Comparison of ENCODE assay signal across 24 cellular contexts in genomic region chr6:90190181-90190580, GRCh38.
DNase-seq lines count a peak whose midpoint lies in the region; ATAC-seq and TF ChIP-seq lines count a peak whose summit lies in the region.
"Had no signal": no experiment of that assay in that cellular context is flagged by ENCODE, and none has a peak within 500 bp of the region (broad histone marks: within the 10 kb centered on the region; RNA-seq: fewer than 3 reads in every experiment).

No MANE protein-coding gene starts in this region.

- H3K4me3 ChIP-seq in DOHH2 (ENCODE audit: low read length) = no peak overlapping the region; the same call in 1 of the 2 replicates
- H3K4me3 ChIP-seq: HAP-1, K562, left lung, MG63, psoas muscle, skin epidermis, thyroid gland had no signal

- H3K9me2 ChIP-seq in DOHH2 (replicated peaks; ENCODE audit: control insufficient read depth, low read length) = no peaks in the 10 kb centered on the region
- H3K9me2 ChIP-seq: SK-N-SH had no signal

- no peak for TF ChIP-seq CTCF in CD4-positive, alpha-beta T cell (IDR thresholded peaks at IDR 0.05)
- TF ChIP-seq CTCF in DOHH2 (IDR thresholded peaks at IDR 0.05; ENCODE audit: low read depth, low read length, poor library complexity, severe bottlenecking) = no peak

- H3F3A ChIP-seq in DOHH2 (ENCODE audit: control insufficient read depth, insufficient read depth) = peaks cover 51% of the 10 kb centered on the region

- no peak for ATAC-seq in CD4-positive, alpha-beta T cell (ENCODE audit: poor library complexity)
- ATAC-seq in activated CD8-positive, alpha-beta T cell treated with anti-CD3 and anti-CD28 coated beads, Interleukin-2, amount 10 ng/mL, durations not matched to agents 7 days and 5 days = no peak
- ATAC-seq in naive B cell (ENCODE audit: low read depth in 2 of 2) (no peak), GM18868 (IDR thresholded peaks at IDR 0.05; ENCODE audit: unreplicated experiment) (no peak), HG03342 (IDR thresholded peaks at IDR 0.05; ENCODE audit: unreplicated experiment) (no peak)
- ATAC-seq: K562, left lung, psoas muscle had no signal

- POLR2A ChIA-PET in CD4-positive, alpha-beta T cell (lab: Charles Lee) = interaction anchor here (0.6 to 1.6 kb wide), 7 partner anchors 12 to 106 kb away, joined by 3 to 5 read pairs (median 4); no protein-coding TSS in a partner anchor
- POLR2A ChIA-PET in activated CD8-positive, alpha-beta T cell treated with anti-CD3 and anti-CD28 coated beads, Interleukin-2, amount 10 ng/mL, durations not matched to agents 7 days and 5 days (lab: Charles Lee) = interaction anchor here (1.0 to 1.4 kb wide), 2 partner anchors 12 to 14 kb away, joined by 4 to 5 read pairs; no protein-coding TSS in a partner anchor

- H3K36me3 ChIP-seq in DOHH2 (ENCODE audit: control insufficient read depth, low read length) = peaks cover 91% of the 10 kb centered on the region
- H3K36me3 ChIP-seq: HAP-1, left lung, MG63, thyroid gland had no signal

- H3K9me3 ChIP-seq in CD4-positive, alpha-beta T cell (ENCODE audit: control insufficient read depth, low read length) = no peaks in the 10 kb centered on the region
- no peaks in the 10 kb centered on the region for H3K9me3 ChIP-seq in DOHH2 (ENCODE audit: control insufficient read depth, insufficient read depth, low read length)
- H3K9me3 ChIP-seq: HAP-1, left lung, MG63, psoas muscle, SK-N-SH, thyroid gland had no signal

- H3K79me2 ChIP-seq in DOHH2 (ENCODE audit: control insufficient read depth, low read length) = peaks cover 100% of the 10 kb centered on the region

- intact Hi-C loops in CD4-positive, alpha-beta T cell (cut with DNase I, micrococcal nuclease) = loop anchor here in 1 of 2 experiments (5.0 kb wide), 2 partner anchors 33 to 42 kb away; no protein-coding TSS in a partner anchor

- no peak for DNase-seq in CD4-positive, alpha-beta T cell
- no peak for DNase-seq in activated CD8-positive, alpha-beta T cell treated with anti-CD3 and anti-CD28 coated beads, Interleukin-2, amount 10 ng/mL, durations not matched to agents 7 days and 5 days
- DNase-seq in naive B cell (no peak), UCSD-AML1 (lab: John Stamatoyannopoulos, UW; ENCODE audit: unreplicated experiment) (no peak)
- DNase-seq: activated CD8-positive, alpha-beta memory T cell treated with anti-CD3 and anti-CD28 coated beads, Interleukin-2, amount 50 U/mL, for 48 hours; activated naive CD4-positive, alpha-beta T cell; effector memory CD4-positive, alpha-beta T cell; foreskin melanocyte; left lung; MG63; NCI-H146; NCI-H2171; NCI-H524; psoas muscle; SK-N-SH; thyroid gland had no signal

- peaks cover 18% of the 10 kb centered on the region for H3K36me3 Mint-ChIP-seq in CD4-positive, alpha-beta T cell (ENCODE audit: low read depth)
- H3K36me3 Mint-ChIP-seq in activated CD8-positive, alpha-beta T cell treated with anti-CD3 and anti-CD28 coated beads, Interleukin-2, amount 10 ng/mL, durations not matched to agents 7 days and 5 days (ENCODE audit: low read depth) = peaks cover 26% of the 10 kb centered on the region
- peaks cover 16 to 17% of the 10 kb centered on the region in 2 donors for H3K36me3 Mint-ChIP-seq in naive B cell

- peak overlapping the region; percentile 41 for H3K4me2 ChIP-seq in DOHH2 (ENCODE audit: low read length)
- H3K4me2 ChIP-seq: SK-N-SH had no signal

- H3K27ac ChIP-seq in CD4-positive, alpha-beta T cell (ENCODE audit: low read depth, low read length) = peak overlapping the region; percentile 25
- no peak overlapping the region for H3K27ac ChIP-seq in DOHH2 (ENCODE audit: low read depth, low read length)
- H3K27ac ChIP-seq: left lung, psoas muscle, RWPE1, thyroid gland had no signal

- peaks cover 93% of the 10 kb centered on the region for H3K4me1 Mint-ChIP-seq in CD4-positive, alpha-beta T cell (ENCODE audit: low read depth)
- peaks cover 84% of the 10 kb centered on the region for H3K4me1 Mint-ChIP-seq in activated CD8-positive, alpha-beta T cell treated with anti-CD3 and anti-CD28 coated beads, Interleukin-2, amount 10 ng/mL, durations not matched to agents 7 days and 5 days (ENCODE audit: low read depth)
- H3K4me1 Mint-ChIP-seq in naive B cell = peaks cover 51 to 88% (median 66%) of the 10 kb centered on the region in 3 donors

- H3K27me3 Mint-ChIP-seq in CD4-positive, alpha-beta T cell = no peaks in the 10 kb centered on the region
- H3K27me3 Mint-ChIP-seq in activated CD8-positive, alpha-beta T cell treated with anti-CD3 and anti-CD28 coated beads, Interleukin-2, amount 10 ng/mL, durations not matched to agents 7 days and 5 days (ENCODE audit: low read depth) = no peaks in the 10 kb centered on the region
- H3K27me3 Mint-ChIP-seq in naive B cell = no peaks in the 10 kb centered on the region
- H3K27me3 Mint-ChIP-seq: brain had no signal

- H3K9me3 Mint-ChIP-seq in CD4-positive, alpha-beta T cell = no peaks in the 10 kb centered on the region
- H3K9me3 Mint-ChIP-seq in activated CD8-positive, alpha-beta T cell treated with anti-CD3 and anti-CD28 coated beads, Interleukin-2, amount 10 ng/mL, durations not matched to agents 7 days and 5 days (ENCODE audit: insufficient read depth) = no peaks in the 10 kb centered on the region
- no peaks in the 10 kb centered on the region for H3K9me3 Mint-ChIP-seq in naive B cell

- peaks cover 96% of the 10 kb centered on the region for H3K4me1 ChIP-seq in DOHH2 (ENCODE audit: control insufficient read depth, low read length)
- H3K4me1 ChIP-seq: thyroid gland had no signal

- H3K27ac Mint-ChIP-seq in CD4-positive, alpha-beta T cell = peak overlapping the region; percentile 99
- peak overlapping the region; percentile 82 for H3K27ac Mint-ChIP-seq in activated CD8-positive, alpha-beta T cell treated with anti-CD3 and anti-CD28 coated beads, Interleukin-2, amount 10 ng/mL, durations not matched to agents 7 days and 5 days
- peak overlapping the region in 5 of 6 donors; percentile 85 to 97 (median 93) for H3K27ac Mint-ChIP-seq in naive B cell
- H3K27ac Mint-ChIP-seq: brain had no signal

- no peaks in the 10 kb centered on the region for H3K27me3 ChIP-seq in CD4-positive, alpha-beta T cell (ENCODE audit: control insufficient read depth, insufficient read depth, low read length)
- no peaks in the 10 kb centered on the region for H3K27me3 ChIP-seq in DOHH2 (ENCODE audit: control insufficient read depth, low read length)
- H3K27me3 ChIP-seq: left lung, MG63, thyroid gland had no signal

- H3K4me3 Mint-ChIP-seq in CD4-positive, alpha-beta T cell = peak overlapping the region; percentile 50
- H3K4me3 Mint-ChIP-seq in activated CD8-positive, alpha-beta T cell treated with anti-CD3 and anti-CD28 coated beads, Interleukin-2, amount 10 ng/mL, durations not matched to agents 7 days and 5 days = peak overlapping the region; percentile 22
- H3K4me3 Mint-ChIP-seq in naive B cell = peak overlapping the region in 7 of 8 donors; percentile 39 to 72 (median 55)
- H3K4me3 Mint-ChIP-seq: brain had no signal

- CTCF ChIA-PET in CD4-positive, alpha-beta T cell (lab: Charles Lee) = no interaction called here
- CTCF ChIA-PET in activated CD8-positive, alpha-beta T cell treated with anti-CD3 and anti-CD28 coated beads, Interleukin-2, amount 10 ng/mL, durations not matched to agents 7 days and 5 days (lab: Charles Lee) = interaction anchor here (0.9 to 3.8 kb wide), 10 partner anchors 10 to 250 kb away, joined by 3 to 20 read pairs (median 4); no protein-coding TSS in a partner anchor

- H4K20me1 ChIP-seq in DOHH2 (ENCODE audit: control insufficient read depth, insufficient read depth, low read depth, low read length) = peaks cover 72% of the 10 kb centered on the region
